Comparison of ENCODE assay signal across 14 cellular contexts in genomic region chr4:114025176-114025777, GRCh38. TPM values are rescaled to one million over a fixed set of nuclear protein-coding genes. Genes with fewer than 3 reads are reported as not detected.
DNase-seq lines count a peak whose midpoint lies in the region; ATAC-seq, FAIRE-seq and TF ChIP-seq lines count a peak whose summit lies in the region.
"Had no signal": no experiment of that assay in that cellular context is flagged by ENCODE, and none has a peak within 500 bp of the region (broad histone marks: within the 10 kb centered on the region; RNA-seq: fewer than 3 reads in every experiment).

No MANE protein-coding gene starts in this region.

- no peaks in the 10 kb centered on the region for H3K4me1 Mint-ChIP-seq in activated CD4-positive, alpha-beta T cell treated with anti-CD3 and anti-CD28 coated beads, Interleukin-2, amount 10 ng/mL, durations not matched to agents 24 days and 14 days
- H3K4me1 Mint-ChIP-seq: central memory CD8-positive, alpha-beta T cell had no signal

- H3K27me3 ChIP-seq in pancreas (no peaks in the 10 kb centered on the region), aorta (ENCODE audit: control insufficient read depth in 1 of 2, insufficient read depth in 2 of 2, low read length in 1 of 2) (no peaks in the 10 kb centered on the region)

- no peaks in the 10 kb centered on the region for H3K36me3 Mint-ChIP-seq in activated CD4-positive, alpha-beta T cell treated with anti-CD3 and anti-CD28 coated beads, Interleukin-2, amount 10 ng/mL, durations not matched to agents 24 days and 14 days (ENCODE audit: low read depth)

- no peak overlapping the region for H3K4me3 Mint-ChIP-seq in activated CD4-positive, alpha-beta T cell treated with anti-CD3 and anti-CD28 coated beads, Interleukin-2, amount 10 ng/mL, durations not matched to agents 24 days and 14 days
- H3K4me3 Mint-ChIP-seq: activated T-cell treated with anti-CD3 and anti-CD28 coated beads, Interleukin-2, amount 50 U/mL, for 24 hours; central memory CD8-positive, alpha-beta T cell had no signal

- ATAC-seq in HG02759 (IDR thresholded peaks at IDR 0.05; ENCODE audit: unreplicated experiment): peak; percentile 89
- peak; percentile 58 for ATAC-seq in HG03521 (IDR thresholded peaks at IDR 0.05; ENCODE audit: unreplicated experiment)
- ATAC-seq in pancreas: peak in 3 of 4 donors; percentile 30 to 61 (median 44)
- ATAC-seq in aorta (ENCODE audit: low FRiP score): no peak

- H3K36me3 ChIP-seq in pancreas (no peaks in the 10 kb centered on the region), aorta (ENCODE audit: control insufficient read depth in 1 of 2, insufficient read depth in 2 of 2, low read length in 1 of 2) (no peaks in the 10 kb centered on the region)

- TF ChIP-seq CTCF in pancreas (IDR thresholded peaks at IDR 0.05): no peak

- H3K4me3 ChIP-seq in pancreas (no peak overlapping the region), aorta (ENCODE audit: low read length in 2 of 2) (no peak overlapping the region)

- peak; percentile 76 for FAIRE-seq in GM19239 (lab: Jason Lieb, UNC)
- FAIRE-seq in pancreas (lab: Jason Lieb, UNC): no peak

- 67 to 74% methylated on average over 5 of the region's 5 CpGs for WGBS in pancreas, 2 donors
- 89 to 92% methylated on average over 5 of the region's 5 CpGs for WGBS in aorta, 2 donors

- H3K9me3 ChIP-seq in pancreas: no peaks in the 10 kb centered on the region
- no peaks in the 10 kb centered on the region for H3K9me3 ChIP-seq in aorta (ENCODE audit: control insufficient read depth, low read length)

- H3K9me3 Mint-ChIP-seq in activated CD4-positive, alpha-beta T cell treated with anti-CD3 and anti-CD28 coated beads, Interleukin-2, amount 10 ng/mL, durations not matched to agents 24 days and 14 days: no peaks in the 10 kb centered on the region
- H3K9me3 Mint-ChIP-seq: activated T-cell treated with anti-CD3 and anti-CD28 coated beads, Interleukin-2, amount 50 U/mL, for 24 hours; central memory CD8-positive, alpha-beta T cell had no signal

- H3K4me1 ChIP-seq in pancreas (no peaks in the 10 kb centered on the region), aorta (ENCODE audit: control insufficient read depth in 1 of 2, insufficient read depth in 2 of 2, low read length in 2 of 2) (no peaks in the 10 kb centered on the region)

- H3K27me3 Mint-ChIP-seq in activated CD4-positive, alpha-beta T cell treated with anti-CD3 and anti-CD28 coated beads, Interleukin-2, amount 10 ng/mL, durations not matched to agents 24 days and 14 days: no peaks in the 10 kb centered on the region
- H3K27me3 Mint-ChIP-seq: activated T-cell treated with anti-CD3 and anti-CD28 coated beads, Interleukin-2, amount 50 U/mL, for 24 hours; central memory CD8-positive, alpha-beta T cell had no signal

- no peak overlapping the region for H3K27ac Mint-ChIP-seq in activated CD4-positive, alpha-beta T cell treated with anti-CD3 and anti-CD28 coated beads, Interleukin-2, amount 10 ng/mL, durations not matched to agents 24 days and 14 days
- H3K27ac Mint-ChIP-seq: activated T-cell treated with anti-CD3 and anti-CD28 coated beads, Interleukin-2, amount 50 U/mL, for 24 hours had no signal

- intact Hi-C loops in pancreas (cut with DNase I): no loop called here
- intact Hi-C loops in aorta (cut with DNase I): no loop called here
- intact Hi-C loops in activated CD4-positive, alpha-beta T cell treated with anti-CD3 and anti-CD28 coated beads, Interleukin-2, amount 10 ng/mL, durations not matched to agents 24 days and 14 days (cut with micrococcal nuclease): no loop called here

- H3K27ac ChIP-seq in pancreas: no peak overlapping the region
- no peak overlapping the region for H3K27ac ChIP-seq in aorta (ENCODE audit: low read depth in 1 of 2, low read length in 2 of 2)

- DNase-seq in GM19239 (ENCODE audit: insufficient read length, low spot score): no peak
- DNase-seq in pancreas: no peak
- DNase-seq in aorta: no peak
- DNase-seq in stimulated activated CD8-positive, alpha-beta memory T cell treated with anti-CD3 and anti-CD28 coated beads, Interleukin-4, amount 100 ng/mL, for 48 hours: no peak
- DNase-seq in activated CD4-positive, alpha-beta T cell treated with anti-CD3 and anti-CD28 coated beads, Interleukin-2, amount 10 ng/mL, durations not matched to agents 24 days and 14 days: no peak
- no peak for DNase-seq in NCI-H187 (lab: John Stamatoyannopoulos, UW)
- DNase-seq: activated T-cell treated with anti-CD3 and anti-CD28 coated beads, Interleukin-2, amount 50 U/mL, for 24 hours; DND-41; glutamatergic neuron; NCI-H2029 treated with DMSO at 0.1 percent for 48 hours; T-helper 2 cell had no signal

RNA-seq across cellular contexts. Expression of gene ARSJ, which starts 45.8 kb away (rescaled TPM):
- total RNA-seq in pancreas (1 to 10 TPM; 1.4 to 5.7 (median 2.9) TPM), aorta (10 to 100 TPM; 13.5 to 42.4 TPM)
- polyA plus RNA-seq in pancreas (1 to 10 TPM in 1 of 2 donors, under 1 TPM in 1; 0.80 to 1.6 TPM), aorta (1 to 10 TPM; 4.5 to 4.9 TPM)
- total RNA-seq in activated CD4-positive, alpha-beta T cell treated with anti-CD3 and anti-CD28 coated beads, Interleukin-2, amount 10 ng/mL, durations not matched to agents 24 days and 14 days: not detected in 2 replicates
